1 cellular context compared by ENCODE assay signal in the genomic region with DNA sequence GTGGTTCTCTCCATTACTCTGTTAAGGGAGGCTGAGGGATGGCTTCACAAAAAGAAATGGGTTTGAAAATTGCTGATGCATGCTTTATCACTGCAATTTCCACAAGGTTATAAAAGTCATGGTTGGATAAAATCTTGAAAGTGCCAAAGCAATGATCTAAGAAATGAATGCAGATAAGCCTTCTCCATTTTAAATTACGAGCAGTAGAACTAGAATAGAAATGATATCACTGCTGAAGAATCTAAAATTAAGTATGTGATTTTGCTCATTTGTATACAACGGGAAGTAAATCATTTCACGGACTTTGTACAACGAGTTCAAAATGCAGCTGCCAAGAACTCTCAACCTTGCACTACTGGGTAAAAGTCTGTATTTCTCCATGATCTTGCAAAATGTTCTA.
TF ChIP-seq lines count a peak whose summit lies in the region.

No MANE protein-coding gene starts in this region.

TF ChIP-seq in IMR-90, 13 proteins besides CTCF, POLR2A, EP300 and RAD21 (continued from another document):
- TF ChIP-seq, protein P1, sequence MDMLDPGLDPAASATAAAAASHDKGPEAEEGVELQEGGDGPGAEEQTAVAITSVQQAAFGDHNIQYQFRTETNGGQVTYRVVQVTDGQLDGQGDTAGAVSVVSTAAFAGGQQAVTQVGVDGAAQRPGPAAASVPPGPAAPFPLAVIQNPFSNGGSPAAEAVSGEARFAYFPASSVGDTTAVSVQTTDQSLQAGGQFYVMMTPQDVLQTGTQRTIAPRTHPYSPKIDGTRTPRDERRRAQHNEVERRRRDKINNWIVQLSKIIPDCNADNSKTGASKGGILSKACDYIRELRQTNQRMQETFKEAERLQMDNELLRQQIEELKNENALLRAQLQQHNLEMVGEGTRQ (IDR thresholded peaks at IDR 0.05; ENCODE audit: low read depth, low read length): no peak
- no peak for TF ChIP-seq MXI1 (IDR thresholded peaks at IDR 0.05; ENCODE audit: borderline replicate concordance, low read depth, low read length)
